ENCODE assay signal across 23 cellular contexts in genomic region chr19:22286151-22286810, GRCh38. TPM values are rescaled to one million over a fixed set of nuclear protein-coding genes. Genes with fewer than 3 reads are reported as not detected.
DNase-seq lines count a peak whose midpoint lies in the region; ATAC-seq and TF ChIP-seq lines count a peak whose summit lies in the region.
"Had no signal": no experiment of that assay in that cellular context is flagged by ENCODE, and none has a peak within 500 bp of the region (broad histone marks: within the 10 kb centered on the region; RNA-seq: fewer than 3 reads in every experiment).

ZNF729 (plus strand) TSS chr19:22286441; CDS start chr19:22286526, 85 bp downstream.

- H3K4me3 ChIP-seq in NT2/D1 (ENCODE audit: insufficient read length, low read depth) (peak within 1 kb of the TSS; percentile 86), gastroesophageal sphincter (no peak within 1 kb of the TSS)
- H3K4me3 ChIP-seq: esophagus squamous epithelium, pancreas had no signal

- no peak for TF ChIP-seq CTCF in omental fat pad (IDR thresholded peaks at IDR 0.05)
- TF ChIP-seq CTCF in gastroesophageal sphincter (IDR thresholded peaks at IDR 0.05), result no peak
- TF ChIP-seq CTCF in GM13976 (IDR thresholded peaks at IDR 0.05; ENCODE audit: borderline replicate concordance, control extremely low read depth, extremely low read depth, insufficient read depth, missing control alignments), result no peak

- H3K36me3 ChIP-seq in NT2/D1 (ENCODE audit: insufficient read depth, insufficient read length, low read length), result peaks cover 20% of the 10 kb centered on the region
- no peaks in the 10 kb centered on the region for H3K36me3 ChIP-seq in gastroesophageal sphincter
- H3K36me3 ChIP-seq: brain microvascular endothelial cell, esophagus squamous epithelium, gastrocnemius medialis, pancreas had no signal

- H3K9me3 ChIP-seq in NT2/D1 (ENCODE audit: insufficient read depth, low read length) (no peaks in the 10 kb centered on the region), gastroesophageal sphincter (peaks cover 0 to 11% (median 0%) of the 10 kb centered on the region in 3 donors)
- H3K9me3 ChIP-seq: gastrocnemius medialis, pancreas had no signal

- TF ChIP-seq EP300 in gastroesophageal sphincter (IDR thresholded peaks at IDR 0.05), result no peak

- in situ Hi-C loops in GM13976 (cut with MboI; ENCODE audit: low sequenced_read_pairs, unreplicated experiment), result no loop called here

- H3K27me3 ChIP-seq in NT2/D1 (ENCODE audit: insufficient read depth, insufficient read length) (no peaks in the 10 kb centered on the region), gastroesophageal sphincter (peaks cover 24% of the 10 kb centered on the region)
- H3K27me3 ChIP-seq: brain microvascular endothelial cell, gastrocnemius medialis, pancreas had no signal

- 9% methylated on average over 4 of the region's 32 CpGs; no CpG with 5 or more reads in 1 of the 2 donors for WGBS in gastroesophageal sphincter (ENCODE audit: low coverage in 1 of 2), 2 donors

- DNase-seq in stimulated activated CD4-positive, alpha-beta T cell treated with anti-CD3 and anti-CD28 coated beads, Interleukin-15, amount 100 ng/mL, for 24 hours, result peak; percentile 1
- no peak for DNase-seq in stimulated activated CD4-positive, alpha-beta T cell treated with anti-CD3 and anti-CD28 coated beads, Interleukin-4, amount 100 ng/mL, for 24 hours
- DNase-seq in NT2/D1 (ENCODE audit: low read depth, low spot score), result peak; percentile 93
- no peak for DNase-seq in omental fat pad (ENCODE audit: low spot score)
- no peak for DNase-seq in NCI-H774 (lab: John Stamatoyannopoulos, UW)
- no peak for DNase-seq in GM13976 (ENCODE audit: low spot score)
- DNase-seq: activated B cell treated with CpG ODN at 0.5 μM for 24 hours; activated CD8-positive, alpha-beta T cell treated with anti-CD3 and anti-CD28 coated beads, Interleukin-2, amount 10 ng/mL, durations not matched to agents 7 days and 5 days; activated T-cell treated with anti-CD3 and anti-CD28 coated beads, Interleukin-2, amount 50 U/mL, for 1 hour; brain microvascular endothelial cell; CD8-positive, alpha-beta T cell; DMS79; esophagus squamous epithelium; gastrocnemius medialis; HFFc6; natural killer cell; NCI-H1105; NCI-H2029 treated with DMSO at 0.1 percent for 48 hours; NK-92 treated with Interleukin-12 subunit alpha and Interleukin-12 subunit beta, amount 100 ng/mL, for 24 hours; pancreas had no signal

- ATAC-seq in omental fat pad (ENCODE audit: low FRiP score) (peak; percentile 32), gastroesophageal sphincter (no peak)
- ATAC-seq: activated CD8-positive, alpha-beta T cell treated with anti-CD3 and anti-CD28 coated beads, Interleukin-2, amount 10 ng/mL, durations not matched to agents 7 days and 5 days; CD8-positive, alpha-beta T cell; gastrocnemius medialis; HepG2; natural killer cell; stimulated activated effector memory CD8-positive, alpha-beta T cell treated with anti-CD3 and anti-CD28 coated beads, Interleukin-12 subunit alpha, Interleukin-12 subunit beta, amount 100 ng/mL, for 72 hours had no signal

- H3K4me1 ChIP-seq in NT2/D1 (ENCODE audit: insufficient read depth, insufficient read length) (no peaks in the 10 kb centered on the region), gastroesophageal sphincter (no peaks in the 10 kb centered on the region)
- H3K4me1 ChIP-seq: esophagus squamous epithelium, gastrocnemius medialis, pancreas had no signal

- TF ChIP-seq POLR2A in gastroesophageal sphincter (IDR thresholded peaks at IDR 0.05), result no peak

- H3K27ac ChIP-seq in gastroesophageal sphincter, result no peak within 1 kb of the TSS
- H3K27ac ChIP-seq: brain microvascular endothelial cell, esophagus squamous epithelium, gastrocnemius medialis, pancreas had no signal

- H3K9ac ChIP-seq in NT2/D1 (ENCODE audit: insufficient read length, low read depth), result peak within 1 kb of the TSS; percentile 95

RNA-seq across cellular contexts. Expression of gene ZNF729, which starts in this region (rescaled TPM):
- total RNA-seq in omental fat pad (not detected), gastroesophageal sphincter (not detected)
- total RNA-seq: activated B cell treated with CpG ODN at 0.5 μM for 24 hours; activated CD8-positive, alpha-beta T cell treated with anti-CD3 and anti-CD28 coated beads, Interleukin-2, amount 10 ng/mL, durations not matched to agents 7 days and 5 days; CD8-positive, alpha-beta T cell; esophagus squamous epithelium; gastrocnemius medialis; HepG2; HFFc6; natural killer cell; pancreas had no signal

Comparison
In these comparisons a context has a peak if more than half of its experiments do, and no peak if none do; other contexts are left out.
1. DNase-seq: peak in stimulated activated CD4-positive, alpha-beta T cell treated with anti-CD3 and anti-CD28 coated beads, Interleukin-15, amount 100 ng/mL, for 24 hours (single experiment) and NT2/D1 (single experiment); none in stimulated activated CD4-positive, alpha-beta T cell treated with anti-CD3 and anti-CD28 coated beads, Interleukin-4, amount 100 ng/mL, for 24 hours (single experiment), omental fat pad (single experiment), NCI-H774 (single experiment) and GM13976 (single experiment).
2. Peak in ATAC-seq in omental fat pad; RNA of the gene not detected or under 1 TPM.